ENCODE assay signal across 16 cellular contexts in the genomic region with DNA sequence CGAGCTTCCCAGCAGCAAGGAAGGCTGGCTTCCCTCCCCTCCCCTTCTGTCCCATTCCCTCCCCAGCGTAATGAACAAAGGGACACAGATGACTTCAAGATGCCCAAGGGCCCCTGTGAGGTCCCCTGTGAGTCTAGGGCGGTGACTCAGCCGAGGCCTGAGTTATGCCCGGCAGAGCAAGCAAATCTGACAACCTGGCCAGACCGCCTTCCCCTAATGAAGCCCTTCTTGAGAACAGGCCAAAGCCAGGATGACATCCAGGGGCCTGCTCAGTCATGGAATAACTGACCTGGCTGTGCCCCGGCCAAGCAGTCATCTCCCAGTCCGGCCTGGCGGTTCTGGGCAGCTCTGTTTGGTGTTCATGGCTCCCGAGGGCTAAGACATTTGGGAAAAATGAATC.
DNase-seq lines count a peak whose midpoint lies in the region; ATAC-seq and TF ChIP-seq lines count a peak whose summit lies in the region.
"Had no signal": no experiment of that assay in that cellular context is flagged by ENCODE, and none has a peak within 500 bp of the region (broad histone marks: within the 10 kb centered on the region; RNA-seq: fewer than 3 reads in every experiment).

No MANE protein-coding gene starts in this region.

- no peak overlapping the region for H3K4me3 ChIP-seq in sigmoid colon
- H3K4me3 ChIP-seq: GM23248 had no signal

- POLR2A ChIA-PET in MCF 10A (lab: Yijun Ruan, JAX): no interaction called here

- TF ChIP-seq CTCF in mesothelial cell of epicardium (IDR thresholded peaks at IDR 0.05; ENCODE audit: unreplicated experiment) (no peak), sigmoid colon (IDR thresholded peaks at IDR 0.05) (no peak), MCF 10A (IDR thresholded peaks at IDR 0.05; ENCODE audit: unreplicated experiment) (no peak)

- H3K36me3 Mint-ChIP-seq in mesothelial cell of epicardium (no peaks in the 10 kb centered on the region), MCF 10A (ENCODE audit: insufficient read depth, unreplicated experiment) (no peaks in the 10 kb centered on the region)
- H3K36me3 Mint-ChIP-seq: CD4-positive, CD25-positive, alpha-beta regulatory T cell; CD8-positive, alpha-beta memory T cell had no signal

- no peak for ATAC-seq in GM19397 (IDR thresholded peaks at IDR 0.05; ENCODE audit: unreplicated experiment)

- H3K4me3 Mint-ChIP-seq in mesothelial cell of epicardium (no peak overlapping the region), MCF 10A (ENCODE audit: unreplicated experiment) (no peak overlapping the region)
- H3K4me3 Mint-ChIP-seq: CD4-positive, CD25-positive, alpha-beta regulatory T cell; CD8-positive, alpha-beta memory T cell had no signal

- H3K27me3 Mint-ChIP-seq in mesothelial cell of epicardium (ENCODE audit: low read depth): peaks cover 2% of the 10 kb centered on the region
- peaks cover 11% of the 10 kb centered on the region for H3K27me3 Mint-ChIP-seq in MCF 10A (ENCODE audit: insufficient read depth, unreplicated experiment)

- CTCF ChIA-PET in MCF 10A (lab: Yijun Ruan, JAX): interaction anchor here (0.7 kb wide), 1 partner anchor 701 kb away, joined by 3 read pairs; no protein-coding TSS in a partner anchor

- H3K27ac Mint-ChIP-seq in mesothelial cell of epicardium: peak overlapping the region; percentile 55
- no peak overlapping the region for H3K27ac Mint-ChIP-seq in MCF 10A (ENCODE audit: low read depth, unreplicated experiment)
- H3K27ac Mint-ChIP-seq: CD4-positive, CD25-positive, alpha-beta regulatory T cell had no signal

- TF ChIP-seq EP300 in sigmoid colon (IDR thresholded peaks at IDR 0.05): no peak

- H3K4me1 ChIP-seq in sigmoid colon: peaks cover 0 to 8% (median 2%) of the 10 kb centered on the region in 4 donors
- H3K4me1 ChIP-seq: BE2C had no signal

- no TSS peak for BruUV-seq in MCF 10A (replicated peaks; lab: Mats Ljungman, UMichigan)

- DNase-seq in ELF-1 (ENCODE audit: low read depth, low spot score) (peak; percentile 14), astrocyte of the hippocampus (ENCODE audit: low read depth, low spot score) (peak; percentile 46), mesothelial cell of epicardium (ENCODE audit: low spot score in 2 of 2, unreplicated experiment in 2 of 2) (no peak), sigmoid colon (peak; percentile 29), MCF 10A (ENCODE audit: unreplicated experiment) (no peak), H4 (ENCODE audit: low spot score) (no peak)
- DNase-seq: BE2C; CD4-positive, CD25-positive, alpha-beta regulatory T cell; CD8-positive, alpha-beta memory T cell; COR-L47; DMS 273 treated with DMSO at 0.1 percent for 48 hours; DMS53; DND-41; EL; GM23248 had no signal

- no peak for TF ChIP-seq POLR2A in sigmoid colon (IDR thresholded peaks at IDR 0.05)

- no peaks in the 10 kb centered on the region for H3K9me3 ChIP-seq in sigmoid colon
- H3K9me3 ChIP-seq: BE2C had no signal

- H3K4me1 Mint-ChIP-seq in mesothelial cell of epicardium: peaks cover 34% of the 10 kb centered on the region
- H3K4me1 Mint-ChIP-seq in MCF 10A (ENCODE audit: insufficient read depth, unreplicated experiment): no peaks in the 10 kb centered on the region
- H3K4me1 Mint-ChIP-seq: CD4-positive, CD25-positive, alpha-beta regulatory T cell; CD8-positive, alpha-beta memory T cell had no signal

- H3K36me3 ChIP-seq in sigmoid colon: no peaks in the 10 kb centered on the region
- H3K36me3 ChIP-seq: BE2C had no signal

- no peak overlapping the region for H3K27ac ChIP-seq in sigmoid colon
- H3K27ac ChIP-seq: GM23248 had no signal

- intact Hi-C loops in sigmoid colon (cut with DNase I): no loop called here
- intact Hi-C loops in MCF 10A (cut with micrococcal nuclease): no loop called here

- peaks cover 3% of the 10 kb centered on the region for H3K9me3 Mint-ChIP-seq in mesothelial cell of epicardium
- no peaks in the 10 kb centered on the region for H3K9me3 Mint-ChIP-seq in MCF 10A (ENCODE audit: unreplicated experiment)
- H3K9me3 Mint-ChIP-seq: CD8-positive, alpha-beta memory T cell had no signal

- 76 to 79% methylated on average over 10 of the region's 10 CpGs for WGBS in sigmoid colon, 2 donors

- no peaks in the 10 kb centered on the region for H3K27me3 ChIP-seq in sigmoid colon

Comparison
In these comparisons a context has a peak if more than half of its experiments do, and no peak if none do; other contexts are left out.
1. DNase-seq: peak in ELF-1 (single experiment), astrocyte of the hippocampus (single experiment) and sigmoid colon (single experiment); none in mesothelial cell of epicardium (0 of 2), MCF 10A (single experiment) and H4 (single experiment).